10 cellular contexts compared by ENCODE assay signal in genomic region chr20:32473231-32474008, GRCh38.
DNase-seq lines count a peak whose midpoint lies in the region; ATAC-seq and TF ChIP-seq lines count a peak whose summit lies in the region.
"Had no signal": no experiment of that assay in that cellular context is flagged by ENCODE, and none has a peak within 500 bp of the region (broad histone marks: within the 10 kb centered on the region; RNA-seq: fewer than 3 reads in every experiment).

No MANE protein-coding gene starts in this region.

- H3K36me3 Mint-ChIP-seq in effector memory CD8-positive, alpha-beta T cell (ENCODE audit: insufficient read depth): peaks cover 22% of the 10 kb centered on the region

- H3K4me3 ChIP-seq in endocrine pancreas (ENCODE audit: control insufficient read depth, insufficient read depth, low read length): no peak overlapping the region
- H3K4me3 ChIP-seq in mucosa of descending colon: no peak overlapping the region
- H3K4me3 ChIP-seq in suprapubic skin: peak overlapping the region; percentile 0

- no peaks in the 10 kb centered on the region for H3K36me3 ChIP-seq in endocrine pancreas (ENCODE audit: control insufficient read depth, insufficient read depth, low read length)
- H3K36me3 ChIP-seq in mucosa of descending colon (ENCODE audit: low read depth): no peaks in the 10 kb centered on the region
- H3K36me3 ChIP-seq in suprapubic skin: no peaks in the 10 kb centered on the region

- H3K9ac ChIP-seq in endocrine pancreas (ENCODE audit: control insufficient read depth, insufficient read depth, low read length): peak overlapping the region; percentile 6

- H3K4me3 Mint-ChIP-seq in effector memory CD8-positive, alpha-beta T cell: no peak overlapping the region

- 68% methylated on average over 23 of the region's 29 CpGs for WGBS in suprapubic skin

- peaks cover 12 to 44% of the 10 kb centered on the region in 2 donors for H3K4me1 Mint-ChIP-seq in effector memory CD8-positive, alpha-beta T cell (ENCODE audit: low read depth in 2 of 2)

- no peak for TF ChIP-seq POLR2A in suprapubic skin (IDR thresholded peaks at IDR 0.05)

- peak overlapping the region in 1 of 2 donors; percentile 77 for H3K27ac Mint-ChIP-seq in effector memory CD8-positive, alpha-beta T cell

- peak; percentile 4 for DNase-seq in LoVo (ENCODE audit: low spot score)
- peak in 2 of 3 donors; percentile 68 to 77 for DNase-seq in mucosa of descending colon
- no peak for DNase-seq in suprapubic skin (ENCODE audit: low spot score in 2 of 2)
- DNase-seq in HCEC 1CT: no peak
- DNase-seq in effector memory CD8-positive, alpha-beta T cell: no peak
- no peak for DNase-seq in NCI-H146 treated with DMSO at 0.1 percent for 48 hours (lab: John Stamatoyannopoulos, UW; ENCODE audit: unreplicated experiment)
- DNase-seq in T-helper 2 cell: no peak
- DNase-seq: cortex of kidney, GDM1 had no signal

- TF ChIP-seq CTCF in mucosa of descending colon (IDR thresholded peaks at IDR 0.05) (no peak), suprapubic skin (IDR thresholded peaks at IDR 0.05) (no peak)

- no peaks in the 10 kb centered on the region for H3K9me3 Mint-ChIP-seq in effector memory CD8-positive, alpha-beta T cell

- H3K27me3 ChIP-seq in endocrine pancreas (ENCODE audit: control insufficient read depth, insufficient read depth, low read length) (no peaks in the 10 kb centered on the region), suprapubic skin (no peaks in the 10 kb centered on the region)

- no peaks in the 10 kb centered on the region for H3K4me1 ChIP-seq in endocrine pancreas (ENCODE audit: control insufficient read depth, insufficient read depth, low read length)
- peaks cover 84% of the 10 kb centered on the region for H3K4me1 ChIP-seq in mucosa of descending colon (ENCODE audit: low read depth)
- H3K4me1 ChIP-seq in suprapubic skin: peaks cover 49% of the 10 kb centered on the region

- no peaks in the 10 kb centered on the region for H3K27me3 Mint-ChIP-seq in effector memory CD8-positive, alpha-beta T cell

- peak overlapping the region; percentile 23 for H3K27ac ChIP-seq in suprapubic skin

- TF ChIP-seq EP300 in suprapubic skin (IDR thresholded peaks at IDR 0.05): no peak

- H3K9me3 ChIP-seq in endocrine pancreas (ENCODE audit: control insufficient read depth, low read length) (no peaks in the 10 kb centered on the region), mucosa of descending colon (no peaks in the 10 kb centered on the region), suprapubic skin (no peaks in the 10 kb centered on the region)

- intact Hi-C loops in mucosa of descending colon (cut with DNase I, micrococcal nuclease): no loop called here

- peak; percentile 12 for ATAC-seq in mucosa of descending colon
- no peak for ATAC-seq in effector memory CD8-positive, alpha-beta T cell (replicated peaks)

Comparison
In these comparisons a context has a peak if more than half of its experiments do, and no peak if none do; other contexts are left out.
1. DNase-seq: peak in LoVo (single experiment) and mucosa of descending colon (2 of 3); none in suprapubic skin (0 of 2), HCEC 1CT (single experiment), effector memory CD8-positive, alpha-beta T cell (0 of 3), NCI-H146 treated with DMSO at 0.1 percent for 48 hours (single experiment) and T-helper 2 cell (0 of 5).